In the genomic region with DNA sequence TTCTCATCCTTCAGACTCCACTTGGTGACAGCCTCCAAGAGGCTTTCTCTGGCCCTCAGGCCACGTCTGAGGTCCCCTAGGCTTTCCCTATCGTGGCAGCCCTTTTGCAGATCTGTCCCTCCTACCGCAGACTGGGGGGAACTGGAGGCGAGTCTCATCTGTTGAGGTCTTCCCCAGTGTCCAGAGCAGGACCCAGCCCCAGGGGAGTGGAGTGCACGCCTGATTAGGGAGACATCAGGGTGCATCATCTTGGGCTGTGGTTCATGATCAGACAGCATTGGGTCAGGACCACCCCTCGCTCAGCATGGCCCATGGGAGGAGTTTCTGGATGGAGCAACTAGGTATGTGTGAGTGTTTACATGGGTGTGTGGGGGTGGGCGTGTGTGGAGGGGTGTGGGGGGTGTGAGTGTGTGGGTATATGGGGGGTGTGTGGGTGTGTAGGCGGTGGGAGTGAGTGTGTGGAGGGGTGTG, we compare ENCODE assay signal across 18 cellular contexts. TPM values are rescaled to one million over a fixed set of nuclear protein-coding genes. Genes with fewer than 3 reads are reported as not detected.
A peak's percentile ranks its signal among the peaks of the same experiment; 100 is the strongest.
DNase-seq lines count a peak whose midpoint lies in the region; ATAC-seq and TF ChIP-seq lines count a peak whose summit lies in the region.
"Had no signal": no experiment of that assay in that cellular context is flagged by ENCODE, and none has a peak within 500 bp of the region (broad histone marks: within the 10 kb centered on the region; RNA-seq: fewer than 3 reads in every experiment).

No MANE protein-coding gene starts in this region.

- no peak for DNase-seq in natural killer cell treated with Interleukin-12 subunit alpha and Interleukin-12 subunit beta and Interleukin-15 and Interleukin-18, amount 100 ng/mL, for 72 hours (ENCODE audit: low spot score)
- DNase-seq in NCI-H2196 treated with DMSO at 0.1 percent for 48 hours (lab: John Stamatoyannopoulos, UW; ENCODE audit: unreplicated experiment) (no peak), iPS-NIHi7 (ENCODE audit: extremely low spot score) (no peak), cerebellar cortex (ENCODE audit: low spot score) (no peak), BE2C (no peak)
- DNase-seq: adrenal gland, cerebellar nuclear complex, left ventricle myocardium inferior, NCI-H1694, NCI-H510A treated with DMSO at 0.1 percent for 48 hours, SHP77 treated with DMSO at 0.1 percent for 48 hours had no signal

- H3K4me1 ChIP-seq in BLaER1 (peaks cover 100% of the 10 kb centered on the region), BE2C (no peaks in the 10 kb centered on the region)
- H3K4me1 ChIP-seq: adrenal gland, prostate gland had no signal

- no peak overlapping the region for H3K4me3 Mint-ChIP-seq in activated naive CD8-positive, alpha-beta T cell
- peak overlapping the region; percentile 22 for H3K4me3 Mint-ChIP-seq in natural killer cell treated with Interleukin-12 subunit alpha and Interleukin-12 subunit beta and Interleukin-15 and Interleukin-18, amount 100 ng/mL, for 72 hours

- H3K4me1 Mint-ChIP-seq in activated naive CD8-positive, alpha-beta T cell (ENCODE audit: low read depth), result peaks cover 17% of the 10 kb centered on the region
- H3K4me1 Mint-ChIP-seq in natural killer cell treated with Interleukin-12 subunit alpha and Interleukin-12 subunit beta and Interleukin-15 and Interleukin-18, amount 100 ng/mL, for 72 hours (ENCODE audit: low read depth in 2 of 2), result peaks cover 15 to 36% of the 10 kb centered on the region in 2 donors

- peak overlapping the region; percentile 84 for H3K27ac Mint-ChIP-seq in activated naive CD8-positive, alpha-beta T cell
- peak overlapping the region; percentile 49 to 57 for H3K27ac Mint-ChIP-seq in natural killer cell treated with Interleukin-12 subunit alpha and Interleukin-12 subunit beta and Interleukin-15 and Interleukin-18, amount 100 ng/mL, for 72 hours

- H3K27ac ChIP-seq in BLaER1, result peak overlapping the region; percentile 86; the same call in 1 of the 2 replicates
- H3K27ac ChIP-seq: adrenal gland, left ventricle myocardium inferior, prostate gland had no signal

- peaks cover 45% of the 10 kb centered on the region for H3K36me3 ChIP-seq in BLaER1
- H3K36me3 ChIP-seq in BE2C, result no peaks in the 10 kb centered on the region
- H3K36me3 ChIP-seq: adrenal gland, left ventricle myocardium inferior, prostate gland had no signal

- TF ChIP-seq POLR2A in GM10847 (IDR thresholded peaks at IDR 0.05; ENCODE audit: extremely low read depth, insufficient read length), result peak; percentile 22

- no peaks in the 10 kb centered on the region for H3K27me3 ChIP-seq in BLaER1
- H3K27me3 ChIP-seq in BE2C, result no peaks in the 10 kb centered on the region
- H3K27me3 ChIP-seq: adrenal gland had no signal

- TF ChIP-seq CTCF in BE2C (IDR thresholded peaks at IDR 0.05; ENCODE audit: low read depth, low read length), result no peak

- H4K20me1 ChIP-seq in BLaER1, result peaks cover 74% of the 10 kb centered on the region

- no peaks in the 10 kb centered on the region for H3K9me3 Mint-ChIP-seq in activated naive CD8-positive, alpha-beta T cell (ENCODE audit: low read depth)
- H3K9me3 Mint-ChIP-seq in natural killer cell treated with Interleukin-12 subunit alpha and Interleukin-12 subunit beta and Interleukin-15 and Interleukin-18, amount 100 ng/mL, for 72 hours, result no peaks in the 10 kb centered on the region

- H3K4me2 ChIP-seq in BLaER1, result peak overlapping the region; percentile 81

- ATAC-seq in natural killer cell treated with Interleukin-12 subunit alpha and Interleukin-12 subunit beta and Interleukin-15 and Interleukin-18, amount 100 ng/mL, for 72 hours, result peak in 1 of 2 donors; percentile 41

- no peaks in the 10 kb centered on the region for H3K27me3 Mint-ChIP-seq in activated naive CD8-positive, alpha-beta T cell
- no peaks in the 10 kb centered on the region for H3K27me3 Mint-ChIP-seq in natural killer cell treated with Interleukin-12 subunit alpha and Interleukin-12 subunit beta and Interleukin-15 and Interleukin-18, amount 100 ng/mL, for 72 hours

- H3K36me3 Mint-ChIP-seq in activated naive CD8-positive, alpha-beta T cell, result peaks cover 4% of the 10 kb centered on the region
- peaks cover 8% of the 10 kb centered on the region for H3K36me3 Mint-ChIP-seq in natural killer cell treated with Interleukin-12 subunit alpha and Interleukin-12 subunit beta and Interleukin-15 and Interleukin-18, amount 100 ng/mL, for 72 hours

- no peaks in the 10 kb centered on the region for H3K9me3 ChIP-seq in BLaER1
- H3K9me3 ChIP-seq in BE2C, result no peaks in the 10 kb centered on the region
- H3K9me3 ChIP-seq: adrenal gland, left ventricle myocardium inferior, prostate gland had no signal

- H3K9ac ChIP-seq in BLaER1, result peak overlapping the region; percentile 61

- H3K4me3 ChIP-seq in BLaER1, result no peak overlapping the region
- H3K4me3 ChIP-seq in BE2C (ENCODE audit: low read depth, low read length), result no peak overlapping the region
- H3K4me3 ChIP-seq: adrenal gland, left ventricle myocardium inferior, prostate gland had no signal

RNA-seq across cellular contexts. Expression of a gene that starts 8.5 kb away (rescaled TPM):
- 1 to 10 TPM in 1 of 2 donors, under 1 TPM in 1; 0.31 to 1.1 TPM for total RNA-seq in natural killer cell treated with Interleukin-12 subunit alpha and Interleukin-12 subunit beta and Interleukin-15 and Interleukin-18, amount 100 ng/mL, for 72 hours
- not detected for polyA plus RNA-seq in BE2C (2012; ENCODE audit: insufficient read depth, insufficient read length, low read depth)
- total RNA-seq: fibroblast of villous mesenchyme, HT1080, left ventricle myocardium inferior, M059J had no signal

RNA-seq across cellular contexts. Expression of a gene that starts 25.7 kb away (rescaled TPM):
- 100 to 1,000 TPM; 150 to 153 TPM for total RNA-seq in natural killer cell treated with Interleukin-12 subunit alpha and Interleukin-12 subunit beta and Interleukin-15 and Interleukin-18, amount 100 ng/mL, for 72 hours
- polyA plus RNA-seq in BE2C (2012; ENCODE audit: insufficient read depth, insufficient read length, low read depth), result 0.77 TPM
- total RNA-seq: fibroblast of villous mesenchyme had no signal
